In the genomic region with DNA sequence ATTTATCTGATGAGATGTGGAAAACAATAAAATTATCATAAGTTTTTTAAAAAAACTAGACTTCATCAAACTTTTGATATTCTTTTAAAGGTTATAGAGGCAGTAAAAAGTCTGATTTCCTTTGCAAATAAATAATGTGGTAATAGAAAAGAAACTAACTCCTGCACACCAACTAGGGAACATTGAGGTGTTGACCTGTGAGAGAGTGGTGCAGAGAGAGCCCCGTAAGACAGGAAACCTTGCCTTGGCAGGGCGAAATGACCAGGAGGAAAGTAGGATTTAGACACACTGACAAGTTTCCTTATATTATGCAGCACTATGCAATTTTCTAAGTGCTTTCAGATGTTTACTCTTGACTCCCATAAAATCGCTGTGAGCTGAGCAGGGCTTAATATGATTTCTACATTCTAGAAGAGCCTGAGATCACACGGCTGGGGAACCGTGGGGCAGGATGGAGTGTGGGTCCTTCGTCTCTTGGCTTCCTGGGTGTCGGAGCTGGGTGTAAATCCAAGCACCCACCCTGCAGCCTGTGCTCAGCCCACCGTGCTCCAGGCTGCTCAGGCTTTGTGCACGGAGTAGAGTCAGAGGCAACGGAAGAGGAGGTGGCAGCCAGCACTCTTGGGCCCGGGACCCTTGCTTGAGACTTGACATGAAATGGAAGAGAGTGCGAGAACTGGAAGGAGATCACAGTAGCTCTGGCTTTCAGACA, we compare ENCODE assay signal across 30 cellular contexts.
DNase-seq lines count a peak whose midpoint lies in the region; ATAC-seq and TF ChIP-seq lines count a peak whose summit lies in the region.
"Had no signal": no experiment of that assay in that cellular context is flagged by ENCODE, and none has a peak within 500 bp of the region (broad histone marks: within the 10 kb centered on the region; RNA-seq: fewer than 3 reads in every experiment).

No MANE protein-coding gene starts in this region.

- no peak overlapping the region for H4K91ac ChIP-seq in IMR-90 (ENCODE audit: insufficient read depth, low read depth, low read length)

- H3K36me3 ChIP-seq in IMR-90 (ENCODE audit: control insufficient read depth, insufficient read depth, low read length) (no peaks in the 10 kb centered on the region), mucosa of descending colon (ENCODE audit: low read depth) (no peaks in the 10 kb centered on the region)
- H3K36me3 ChIP-seq in effector memory CD4-positive, alpha-beta T cell (ENCODE audit: control insufficient read depth, insufficient read depth, low read length): no peaks in the 10 kb centered on the region
- H3K36me3 ChIP-seq: lower lobe of right lung, right atrium auricular region, spleen, vagina had no signal

- WGBS in IMR-90 (ENCODE audit: extremely low coverage in 2 of 2, insufficient read length in 1 of 2), 2 experiments: no CpG with 5 or more reads among the region's 12 CpGs

- DNase-seq in AG09309 (ENCODE audit: low read depth) (peak; percentile 38), IMR-90 (no peak), choroid plexus epithelial cell (ENCODE audit: low read depth) (peak; percentile 6), mucosa of descending colon (no peak), germinal center (ENCODE audit: low spot score) (no peak)
- DNase-seq in effector memory CD4-positive, alpha-beta T cell: no peak
- DNase-seq: activated CD4-positive, CD25-positive, alpha-beta regulatory T cell treated with anti-CD3 and anti-CD28 coated beads, Interleukin-2, amount 50 U/mL, for 72 hours; activated CD8-positive, alpha-beta memory T cell treated with anti-CD3 and anti-CD28 coated beads for 24 hours; activated effector memory CD4-positive, alpha-beta T cell treated with Interleukin-2 at 50 U/mL for 16 hours; activated naive CD8-positive, alpha-beta T cell treated with anti-CD3 and anti-CD28 coated beads for 36 hours; AML-193; caudate nucleus; CD4-positive, alpha-beta memory T cell; glutamatergic neuron; GOT3; kidney; lower lobe of right lung; NCI-H1092 treated with DMSO at 0.1 percent for 48 hours; NCI-H187 treated with DMSO at 0.1 percent for 48 hours; NCI-H526 treated with DMSO at 0.1 percent for 48 hours; RPMI8226; spleen; stimulated activated CD4-positive, alpha-beta T cell treated with anti-CD3 and anti-CD28 coated beads, Interleukin-4, amount 100 ng/mL, for 1 hour; substantia nigra; T-helper 1 cell had no signal

- no peak overlapping the region for H2BK15ac ChIP-seq in IMR-90 (ENCODE audit: low read depth, low read length)

- no peak overlapping the region for H3K4ac ChIP-seq in IMR-90 (ENCODE audit: low read depth, low read length)

- no peaks in the 10 kb centered on the region for H3K9me3 ChIP-seq in IMR-90 (ENCODE audit: control insufficient read depth, insufficient read depth, low read length)
- no peaks in the 10 kb centered on the region for H3K9me3 ChIP-seq in mucosa of descending colon
- no peaks in the 10 kb centered on the region for H3K9me3 ChIP-seq in effector memory CD4-positive, alpha-beta T cell (ENCODE audit: control insufficient read depth, low read length)
- H3K9me3 ChIP-seq: lower lobe of right lung, right atrium auricular region, spleen, vagina had no signal

- no peak overlapping the region for H2AFZ ChIP-seq in IMR-90 (replicated peaks; ENCODE audit: low read length, poor library complexity)

- H3K4me3 ChIP-seq in AG09309 (ENCODE audit: control insufficient read depth, low read depth, low read length) (no peak overlapping the region), IMR-90 (ENCODE audit: insufficient read depth, low read depth, low read length) (no peak overlapping the region), choroid plexus epithelial cell (ENCODE audit: low read depth, low read length) (no peak overlapping the region), mucosa of descending colon (no peak overlapping the region)
- H3K4me3 ChIP-seq in effector memory CD4-positive, alpha-beta T cell (ENCODE audit: insufficient read depth, low read depth, low read length, poor library complexity, severe bottlenecking): no peak overlapping the region
- H3K4me3 ChIP-seq: lower lobe of right lung, right atrium auricular region, spleen, vagina had no signal

- ATAC-seq in IMR-90 (ENCODE audit: low read depth): peak; percentile 11; the same call in 1 of the 2 replicates
- ATAC-seq in mucosa of descending colon: peak; percentile 63
- ATAC-seq in GM21360 (IDR thresholded peaks at IDR 0.05; ENCODE audit: unreplicated experiment): no peak
- ATAC-seq in GM21825 (IDR thresholded peaks at IDR 0.05; ENCODE audit: unreplicated experiment): no peak
- ATAC-seq: lower lobe of right lung had no signal

- no peaks in the 10 kb centered on the region for H3K79me1 ChIP-seq in IMR-90 (ENCODE audit: low read depth in 1 of 2, low read length in 2 of 2)

- intact Hi-C loops in IMR-90 (cut with micrococcal nuclease) (no loop called here), mucosa of descending colon (cut with DNase I, micrococcal nuclease) (no loop called here)

- dilution Hi-C loops in IMR-90 (cut with HindIII; ENCODE audit: low sequenced_read_pairs, unreplicated experiment): no loop called here

- CTCF ChIA-PET in IMR-90 (lab: Yijun Ruan, JAX): no interaction called here

- H3K27ac ChIP-seq in IMR-90 (ENCODE audit: insufficient read depth, low read length): no peak overlapping the region
- H3K27ac ChIP-seq in effector memory CD4-positive, alpha-beta T cell (ENCODE audit: insufficient read depth, low read length, poor library complexity, severe bottlenecking): no peak overlapping the region
- H3K27ac ChIP-seq: HL-60, lower lobe of right lung, right atrium auricular region, spleen, vagina had no signal

- no peak overlapping the region for H2BK5ac ChIP-seq in IMR-90 (ENCODE audit: low read depth, low read length, poor library complexity, severe bottlenecking)

- TF ChIP-seq CTCF in AG09309 (IDR thresholded peaks at IDR 0.05; ENCODE audit: control insufficient read depth, insufficient read depth, low read depth, low read length, missing control alignments) (no peak), IMR-90 (conservative IDR thresholded peaks at IDR 0.05; ENCODE audit: low read depth, low read length) (no peak), choroid plexus epithelial cell (conservative IDR thresholded peaks at IDR 0.05; ENCODE audit: low read depth, low read length) (no peak), mucosa of descending colon (IDR thresholded peaks at IDR 0.05) (no peak)

- H3K27me3 ChIP-seq in IMR-90 (ENCODE audit: control insufficient read depth, insufficient read depth, low read length): no peaks in the 10 kb centered on the region
- H3K27me3 ChIP-seq in effector memory CD4-positive, alpha-beta T cell (replicated peaks; ENCODE audit: control insufficient read depth, insufficient read depth, low read length, poor library complexity, severe bottlenecking): no peaks in the 10 kb centered on the region
- H3K27me3 ChIP-seq: right atrium auricular region, vagina had no signal

- H2AK9ac ChIP-seq in IMR-90 (replicated peaks; ENCODE audit: low read depth, low read length, poor library complexity): no peak overlapping the region

- POLR2A ChIA-PET in IMR-90 (lab: Charles Lee; ENCODE audit: unreplicated experiment): no interaction called here

- H4K8ac ChIP-seq in IMR-90 (ENCODE audit: low read depth in 2 of 2, low read length in 2 of 2): no peak overlapping the region

- no peak overlapping the region for H4K5ac ChIP-seq in IMR-90 (ENCODE audit: low read depth, low read length)

- H2BK20ac ChIP-seq in IMR-90 (ENCODE audit: low read depth, low read length): no peak overlapping the region

- no peak for TF ChIP-seq RAD21 in IMR-90 (IDR thresholded peaks at IDR 0.05; ENCODE audit: low read length)

- no peak overlapping the region for H2AK5ac ChIP-seq in IMR-90 (ENCODE audit: low read depth, low read length)

- H3K18ac ChIP-seq in IMR-90 (ENCODE audit: low read depth, low read length): no peak overlapping the region

- in situ Hi-C loops in IMR-90 (cut with MboI; ENCODE audit: low sequenced_read_pairs): no loop called here

- H3K4me2 ChIP-seq in IMR-90 (ENCODE audit: low read depth, low read length): no peak overlapping the region

- H3K9me1 ChIP-seq in IMR-90 (ENCODE audit: insufficient read depth, low read length): no peaks in the 10 kb centered on the region

- H3K9ac ChIP-seq in IMR-90 (ENCODE audit: low read depth, low read length): no peak overlapping the region

- H3K14ac ChIP-seq in IMR-90 (replicated peaks; ENCODE audit: low read depth, low read length): no peak overlapping the region

- no peaks in the 10 kb centered on the region for H4K20me1 ChIP-seq in IMR-90 (ENCODE audit: insufficient read depth, low read length)

- H3K56ac ChIP-seq in IMR-90 (ENCODE audit: extremely low read depth, insufficient read depth, low read length): no peak overlapping the region

- H3K4me1 ChIP-seq in IMR-90 (ENCODE audit: control insufficient read depth, insufficient read depth, low read length): no peaks in the 10 kb centered on the region
- H3K4me1 ChIP-seq in mucosa of descending colon (ENCODE audit: low read depth): peaks cover 7% of the 10 kb centered on the region
- H3K4me1 ChIP-seq in effector memory CD4-positive, alpha-beta T cell (ENCODE audit: control insufficient read depth, insufficient read depth, low read length, poor library complexity, severe bottlenecking): no peaks in the 10 kb centered on the region
- H3K4me1 ChIP-seq: lower lobe of right lung, right atrium auricular region, spleen, vagina had no signal

- H2BK120ac ChIP-seq in IMR-90 (ENCODE audit: low read depth, low read length): no peak overlapping the region

- no TSS peak for BruUV-seq in IMR-90 (replicated peaks; lab: Mats Ljungman, UMichigan)

- no peak overlapping the region for H3K23ac ChIP-seq in IMR-90 (ENCODE audit: low read depth, low read length)

- TF ChIP-seq POLR2A in IMR-90 (IDR thresholded peaks at IDR 0.05; ENCODE audit: low read depth, low read length): no peak

TF ChIP-seq in IMR-90, 13 proteins besides CTCF, POLR2A, EP300 and RAD21:
- TF ChIP-seq, protein P1, sequence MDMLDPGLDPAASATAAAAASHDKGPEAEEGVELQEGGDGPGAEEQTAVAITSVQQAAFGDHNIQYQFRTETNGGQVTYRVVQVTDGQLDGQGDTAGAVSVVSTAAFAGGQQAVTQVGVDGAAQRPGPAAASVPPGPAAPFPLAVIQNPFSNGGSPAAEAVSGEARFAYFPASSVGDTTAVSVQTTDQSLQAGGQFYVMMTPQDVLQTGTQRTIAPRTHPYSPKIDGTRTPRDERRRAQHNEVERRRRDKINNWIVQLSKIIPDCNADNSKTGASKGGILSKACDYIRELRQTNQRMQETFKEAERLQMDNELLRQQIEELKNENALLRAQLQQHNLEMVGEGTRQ (IDR thresholded peaks at IDR 0.05; ENCODE audit: low read depth, low read length): no peak
- TF ChIP-seq BHLHE40 (IDR thresholded peaks at IDR 0.05; ENCODE audit: low read depth, low read length): no peak
- TF ChIP-seq RCOR1 (IDR thresholded peaks at IDR 0.05; ENCODE audit: insufficient replicate concordance, low read length): no peak
- no peak for TF ChIP-seq MXI1 (IDR thresholded peaks at IDR 0.05; ENCODE audit: borderline replicate concordance, low read depth, low read length)
- no peak for TF ChIP-seq FOS (IDR thresholded peaks at IDR 0.05; ENCODE audit: low read depth, low read length)

Comparison
In these comparisons a context has a peak if more than half of its experiments do, and no peak if none do; other contexts are left out.
1. DNase-seq: peak in AG09309 (single experiment) and choroid plexus epithelial cell (single experiment); none in IMR-90 (single experiment), mucosa of descending colon (0 of 3), effector memory CD4-positive, alpha-beta T cell (0 of 3) and germinal center (single experiment).
2. ATAC-seq: peak in IMR-90 (single experiment) and mucosa of descending colon (single experiment); none in GM21360 (single experiment) and GM21825 (single experiment).